In genomic region chr19:7294571-7295212, GRCh38 we compare ENCODE assay signal across 8 cellular contexts. TPM values are rescaled to one million over a fixed set of nuclear protein-coding genes. Genes with fewer than 3 reads are reported as not detected.
DNase-seq lines count a peak whose midpoint lies in the region; ATAC-seq, FAIRE-seq and TF ChIP-seq lines count a peak whose summit lies in the region.

No MANE protein-coding gene starts in this region.

- intact Hi-C loops in CD4-positive, alpha-beta T cell (cut with DNase I, micrococcal nuclease) = loop anchor here in 1 of 2 experiments (1.0 kb wide), 1 partner anchor 96 kb away; no protein-coding TSS in a partner anchor
- intact Hi-C loops in endothelial cell of umbilical vein (cut with micrococcal nuclease) = loop anchor here (1.0 to 2.0 kb wide), 4 partner anchors 96 to 192 kb away; no protein-coding TSS in a partner anchor

- no peaks in the 10 kb centered on the region for H3K9me3 ChIP-seq in CD4-positive, alpha-beta T cell (ENCODE audit: control insufficient read depth, low read length)
- no peaks in the 10 kb centered on the region for H3K9me3 ChIP-seq in T-helper 17 cell (ENCODE audit: control insufficient read depth, low read length, poor library complexity, severe bottlenecking)
- no peaks in the 10 kb centered on the region for H3K9me3 ChIP-seq in endothelial cell of umbilical vein (replicated peaks; ENCODE audit: control insufficient read depth, insufficient read depth, low read length)
- no peaks in the 10 kb centered on the region for H3K9me3 ChIP-seq in mesodermal cell (ENCODE audit: control insufficient read depth, low read length)
- H3K9me3 ChIP-seq in stomach smooth muscle (ENCODE audit: control insufficient read depth in 2 of 2, low read length in 2 of 2) = no peaks in the 10 kb centered on the region

- no peak for DNase-seq in CD4-positive, alpha-beta T cell
- DNase-seq in GM19239 (ENCODE audit: insufficient read length, low spot score) (peak; percentile 48), NCI-H1092 (lab: John Stamatoyannopoulos, UW) (peak; percentile 43), T-helper 17 cell (no peak), endothelial cell of umbilical vein (ENCODE audit: low read depth, low spot score) (peak; percentile 42)

- H3K9ac ChIP-seq in endothelial cell of umbilical vein (replicated peaks; ENCODE audit: extremely low read depth, insufficient read depth, low read length) = peak overlapping the region; percentile 38
- H3K9ac ChIP-seq in stomach smooth muscle (ENCODE audit: low read length in 2 of 2) = peak overlapping the region; percentile 55 to 60

- POLR2A ChIA-PET in CD4-positive, alpha-beta T cell (lab: Charles Lee) = interaction anchor here (0.6 to 1.3 kb wide), 3 partner anchors 54 to 96 kb away, joined by 3 to 8 read pairs (median 8); partner anchors contain the start of gene ARHGEF18
- POLR2A ChIA-PET in endothelial cell of umbilical vein (lab: Charles Lee) = interaction anchor here (0.5 to 1.3 kb wide), 2 partner anchors 94 to 96 kb away, joined by 3 to 4 read pairs; no protein-coding TSS in a partner anchor

- ATAC-seq in CD4-positive, alpha-beta T cell (ENCODE audit: poor library complexity) = no peak
- ATAC-seq in T-helper 17 cell (no peak), GM19455 (IDR thresholded peaks at IDR 0.05; ENCODE audit: unreplicated experiment) (no peak)

- H3K9me1 ChIP-seq in endothelial cell of umbilical vein (replicated peaks; ENCODE audit: control insufficient read depth, extremely low read depth, insufficient read depth, low read length) = no peaks in the 10 kb centered on the region

- BruUV-seq in endothelial cell of umbilical vein (replicated peaks; lab: Mats Ljungman, UMichigan) = no TSS peak

- H3K36me3 ChIP-seq in endothelial cell of umbilical vein (ENCODE audit: control insufficient read depth in 2 of 2, extremely low read depth in 1 of 2, insufficient read depth in 2 of 2, low read length in 2 of 2) (no peaks in the 10 kb centered on the region), mesodermal cell (ENCODE audit: control insufficient read depth, insufficient read depth, low read length) (no peaks in the 10 kb centered on the region), stomach smooth muscle (ENCODE audit: control insufficient read depth in 2 of 2, insufficient read depth in 2 of 2, low read length in 2 of 2) (no peaks in the 10 kb centered on the region)

- WGBS in mesodermal cell (ENCODE audit: insufficient coverage in 2 of 2), 2 experiments = 11% methylated on average over 22 to 23 of the region's 40 CpGs

- peak overlapping the region; percentile 83 for H3K4me3 Mint-ChIP-seq in CD4-positive, alpha-beta T cell
- peak overlapping the region; percentile 80 for H3K4me3 Mint-ChIP-seq in T-helper 17 cell

- H3K36me3 Mint-ChIP-seq in CD4-positive, alpha-beta T cell (ENCODE audit: low read depth) = no peaks in the 10 kb centered on the region
- no peaks in the 10 kb centered on the region for H3K36me3 Mint-ChIP-seq in T-helper 17 cell (ENCODE audit: low read depth)

- H3K27ac ChIP-seq in CD4-positive, alpha-beta T cell (ENCODE audit: low read depth, low read length) = no peak overlapping the region
- no peak overlapping the region for H3K27ac ChIP-seq in endothelial cell of umbilical vein (ENCODE audit: insufficient read depth, low read depth, low read length)
- peak overlapping the region; percentile 16 for H3K27ac ChIP-seq in mesodermal cell (ENCODE audit: low read depth, low read length, severe bottlenecking)
- peak overlapping the region; percentile 46 for H3K27ac ChIP-seq in stomach smooth muscle (ENCODE audit: low read length)

- peaks cover 32% of the 10 kb centered on the region for H3K27me3 ChIP-seq in CD4-positive, alpha-beta T cell (ENCODE audit: control insufficient read depth, insufficient read depth, low read length)
- H3K27me3 ChIP-seq in endothelial cell of umbilical vein (ENCODE audit: control insufficient read depth in 2 of 2, insufficient read depth in 2 of 2, low read length in 2 of 2) = no peaks in the 10 kb centered on the region
- H3K27me3 ChIP-seq in stomach smooth muscle (ENCODE audit: control insufficient read depth in 1 of 2, insufficient read depth in 2 of 2, low read length in 2 of 2) = no peaks in the 10 kb centered on the region

- H3K4me2 ChIP-seq in endothelial cell of umbilical vein (ENCODE audit: insufficient read depth, low read length) = peak overlapping the region; percentile 33

- H4K20me1 ChIP-seq in endothelial cell of umbilical vein (replicated peaks; ENCODE audit: control insufficient read depth, extremely low read depth, insufficient read depth, low read length) = no peaks in the 10 kb centered on the region

- FAIRE-seq in GM19239 (lab: Jason Lieb, UNC) = peak; percentile 82
- peak; percentile 31 for FAIRE-seq in endothelial cell of umbilical vein (lab: Jason Lieb, UNC)

- peaks cover 45% of the 10 kb centered on the region for H3K27me3 Mint-ChIP-seq in CD4-positive, alpha-beta T cell
- H3K27me3 Mint-ChIP-seq in T-helper 17 cell = peaks cover 31% of the 10 kb centered on the region

- peaks cover 19% of the 10 kb centered on the region for H3K4me1 Mint-ChIP-seq in CD4-positive, alpha-beta T cell (ENCODE audit: low read depth)
- H3K4me1 Mint-ChIP-seq in T-helper 17 cell = peaks cover 7% of the 10 kb centered on the region

- H3K4me3 ChIP-seq in endothelial cell of umbilical vein (replicated peaks in 1 of 3; ENCODE audit: insufficient read depth in 1 of 3, low read depth in 1 of 3, low read length in 3 of 3) = peak overlapping the region in 2 of 3 experiments; percentile 34 to 55
- H3K4me3 ChIP-seq in mesodermal cell (ENCODE audit: extremely low read depth, insufficient read depth, low read length, poor library complexity, severe bottlenecking) = peak overlapping the region; percentile 76
- H3K4me3 ChIP-seq in stomach smooth muscle (ENCODE audit: low read length in 2 of 2) = peak overlapping the region; percentile 47 to 83

- CTCF ChIA-PET in CD4-positive, alpha-beta T cell (lab: Charles Lee) = no interaction called here
- CTCF ChIA-PET in endothelial cell of umbilical vein (lab: Charles Lee) = interaction anchor here (0.9 to 1.4 kb wide), 5 partner anchors 31 to 112 kb away, joined by 3 to 7 read pairs (median 4); no protein-coding TSS in a partner anchor

- peak overlapping the region; percentile 46 for H2AFZ ChIP-seq in endothelial cell of umbilical vein (ENCODE audit: low read depth, low read length)

- no peak for TF ChIP-seq CTCF in CD4-positive, alpha-beta T cell (IDR thresholded peaks at IDR 0.05)
- TF ChIP-seq CTCF in endothelial cell of umbilical vein (IDR thresholded peaks at IDR 0.05; ENCODE audit: extremely low read depth in 1 of 2, insufficient read depth in 1 of 2, low read depth in 1 of 2, low read length in 2 of 2) = peak; percentile 4 to 35

- H3K4me1 ChIP-seq in endothelial cell of umbilical vein (ENCODE audit: control insufficient read depth, extremely low read depth, insufficient read depth, low read length) (peaks cover 3% of the 10 kb centered on the region), mesodermal cell (ENCODE audit: control insufficient read depth, insufficient read depth, low read length, poor library complexity, severe bottlenecking) (no peaks in the 10 kb centered on the region), stomach smooth muscle (ENCODE audit: control insufficient read depth, insufficient read depth, low read length) (peaks cover 21% of the 10 kb centered on the region)

- H3K9me3 Mint-ChIP-seq in CD4-positive, alpha-beta T cell = no peaks in the 10 kb centered on the region

- no peaks in the 10 kb centered on the region for H3K79me2 ChIP-seq in endothelial cell of umbilical vein (ENCODE audit: control insufficient read depth, insufficient read depth, low read length)

- H3K27ac Mint-ChIP-seq in CD4-positive, alpha-beta T cell = no peak overlapping the region
- no peak overlapping the region for H3K27ac Mint-ChIP-seq in T-helper 17 cell

- TF ChIP-seq POLR2A in endothelial cell of umbilical vein (IDR thresholded peaks at IDR 0.05; ENCODE audit: low read depth, low read length) = no peak

- dilution Hi-C loops in endothelial cell of umbilical vein (cut with MboI; ENCODE audit: extremely low pct_ligation_motif_present, low sequenced_read_pairs) = no loop called here

TF ChIP-seq in endothelial cell of umbilical vein, 7 proteins besides CTCF, POLR2A, EP300 and RAD21 (continues in another document):
- no peak for TF ChIP-seq EZH2 (IDR thresholded peaks at IDR 0.05; ENCODE audit: borderline replicate concordance, low read depth, low read length, severe bottlenecking)
- TF ChIP-seq MAX (IDR thresholded peaks at IDR 0.05; ENCODE audit: insufficient read depth, insufficient read length) = peak; percentile 25
- no peak for TF ChIP-seq MYC (IDR thresholded peaks at IDR 0.05; ENCODE audit: low read depth, low read length)
- no peak for TF ChIP-seq FOS (IDR thresholded peaks at IDR 0.05; ENCODE audit: borderline replicate concordance, insufficient read depth, low read length)

RNA-seq across cellular contexts. Expression of gene INSR, which starts 0.5 kb away (rescaled TPM):
- total RNA-seq in CD4-positive, alpha-beta T cell = 1 to 10 TPM; 1.8 to 3.0 TPM
- total RNA-seq in T-helper 17 cell = 1 to 10 TPM in 1 of 2 donors, under 1 TPM in 1; 0.76 to 3.5 TPM
- total RNA-seq in endothelial cell of umbilical vein = 19.5 and 20.8 TPM in 2 replicates
- polyA plus RNA-seq in endothelial cell of umbilical vein = 4.9 and 5.2 TPM in 2 replicates
- 2.9 and 3.4 TPM in 2 replicates for polyA plus RNA-seq in endothelial cell of umbilical vein (2011; cell fraction: cytosol; rRNA removed)
- 14.4 and 14.5 TPM in 2 replicates for polyA plus RNA-seq in endothelial cell of umbilical vein (2011; cell fraction: nucleus; rRNA removed)
- polyA plus RNA-seq in endothelial cell of umbilical vein (2012) = 3.4 and 3.7 TPM in 2 replicates
- polyA minus RNA-seq in endothelial cell of umbilical vein = 45.0 and 58.0 TPM in 2 replicates
- polyA minus RNA-seq in endothelial cell of umbilical vein (2011; cell fraction: cytosol; rRNA and poly(A)+ RNA removed) = 6.7 TPM
- 31.4 and 32.0 TPM in 2 replicates for polyA minus RNA-seq in endothelial cell of umbilical vein (2011; cell fraction: nucleus; rRNA and poly(A)+ RNA removed)
- polyA plus RNA-seq in mesodermal cell (2013, experiment 1 of 2) = 10.7 TPM
- 9.3 TPM for polyA plus RNA-seq in mesodermal cell (2013, experiment 2 of 2)

RNA-seq across cellular contexts. Expression of gene ARHGEF18, which starts 54.0 kb away (rescaled TPM):
- total RNA-seq in CD4-positive, alpha-beta T cell = 100 to 1,000 TPM; 121 TPM
- total RNA-seq in T-helper 17 cell = 100 to 1,000 TPM; 118 to 127 TPM
- 24.3 and 30.7 TPM in 2 replicates for total RNA-seq in endothelial cell of umbilical vein
- 10.5 and 12.1 TPM in 2 replicates for polyA plus RNA-seq in endothelial cell of umbilical vein
- polyA plus RNA-seq in endothelial cell of umbilical vein (2011; cell fraction: cytosol; rRNA removed) = 8.6 and 9.9 TPM in 2 replicates
- 21.2 and 22.8 TPM in 2 replicates for polyA plus RNA-seq in endothelial cell of umbilical vein (2011; cell fraction: nucleus; rRNA removed)
- polyA plus RNA-seq in endothelial cell of umbilical vein (2012) = 17.2 and 25.3 TPM in 2 replicates
- 10.1 and 13.4 TPM in 2 replicates for polyA minus RNA-seq in endothelial cell of umbilical vein
- 11.0 TPM for polyA minus RNA-seq in endothelial cell of umbilical vein (2011; cell fraction: cytosol; rRNA and poly(A)+ RNA removed)
- 10.8 and 15.3 TPM in 2 replicates for polyA minus RNA-seq in endothelial cell of umbilical vein (2011; cell fraction: nucleus; rRNA and poly(A)+ RNA removed)
- 20.6 TPM for polyA plus RNA-seq in mesodermal cell (2013, experiment 1 of 2)
- 19.5 TPM for polyA plus RNA-seq in mesodermal cell (2013, experiment 2 of 2)

Comparison
In these comparisons a context has a peak if more than half of its experiments do, and no peak if none do; other contexts are left out.
1. DNase-seq: peak in GM19239 (single experiment), NCI-H1092 (single experiment) and endothelial cell of umbilical vein (single experiment); none in CD4-positive, alpha-beta T cell (0 of 10) and T-helper 17 cell (0 of 3).
2. H3K27ac ChIP-seq: peak in mesodermal cell (single experiment) and stomach smooth muscle (single experiment); none in CD4-positive, alpha-beta T cell (single experiment) and endothelial cell of umbilical vein (single experiment).
3. Peak in every context shown above with its lines, with median percentiles within 50 percentile points of each other: H3K4me3 ChIP-seq.